17 cellular contexts compared by ENCODE assay signal in the genomic region with DNA sequence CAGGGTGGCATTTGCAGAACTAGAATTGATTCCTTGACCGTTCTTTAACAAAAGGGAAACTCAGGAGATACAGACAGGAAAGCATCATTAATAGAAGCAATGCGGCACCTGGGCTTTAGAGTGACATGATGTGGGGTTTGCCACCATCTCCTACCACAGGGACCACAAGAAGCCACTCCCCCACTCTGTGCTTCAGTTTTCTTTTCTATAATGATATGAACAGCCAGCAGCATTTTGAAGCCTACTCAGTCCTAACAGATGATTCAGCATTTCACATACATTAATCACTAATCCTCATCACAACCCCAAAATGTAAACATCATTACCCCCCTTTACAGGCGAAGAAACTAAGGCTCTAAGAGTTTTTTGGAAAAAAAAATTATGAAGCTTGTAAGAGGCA. TPM values are rescaled to one million over a fixed set of nuclear protein-coding genes. Genes with fewer than 3 reads are reported as not detected.
"Had no signal": no experiment of that assay in that cellular context is flagged by ENCODE, and none has a peak within 500 bp of the region (broad histone marks: within the 10 kb centered on the region; RNA-seq: fewer than 3 reads in every experiment).

No MANE protein-coding gene starts in this region.

- H3K27ac ChIP-seq: adrenal gland, cardiac muscle cell, left ventricle myocardium inferior, neutrophil, parathyroid adenoma, thyroid gland, VCaP had no signal

- H3K36me3 ChIP-seq: adrenal gland, cardiac muscle cell, neutrophil, thyroid gland had no signal

- ATAC-seq: activated CD8-positive, alpha-beta memory T cell treated with anti-CD3 and anti-CD28 coated beads, Interleukin-2, amount 10 ng/mL, durations not matched to agents 7 days and 5 days; natural killer cell; stimulated activated memory B cell treated with anti-CD40 and anti-IgM and Interleukin-4, amounts not matched to agents 10 μg/mL and 1 μg/mL and 100 μg/mL, for 72 hours had no signal

- DNase-seq: activated CD4-positive, alpha-beta T cell treated with anti-CD3 and anti-CD28 coated beads for 1 hour; activated CD4-positive, alpha-beta T cell treated with anti-CD3 and anti-CD28 coated beads, Interleukin-2, amount 50 U/mL, for 48 hours; activated CD8-positive, alpha-beta memory T cell treated with anti-CD3 and anti-CD28 coated beads, Interleukin-2, amount 10 ng/mL, durations not matched to agents 7 days and 5 days; activated T-cell treated with anti-CD3 and anti-CD28 coated beads, Interleukin-2, amount 50 U/mL, for 1 hour; adrenal gland; endodermal cell; erythroblast; hippocampal formation; left ventricle myocardium inferior; natural killer cell had no signal

- H3K4me1 ChIP-seq: adrenal gland, left ventricle myocardium inferior, parathyroid adenoma, thyroid gland had no signal

- H2AFZ ChIP-seq: parathyroid adenoma had no signal

- H3K27me3 ChIP-seq: adrenal gland, cardiac muscle cell, neutrophil, thyroid gland had no signal

- H3K9ac ChIP-seq: parathyroid adenoma had no signal

- H3K9me3 ChIP-seq: adrenal gland, left ventricle myocardium inferior, neutrophil, thyroid gland had no signal

- H3K4me3 ChIP-seq: adrenal gland, cardiac muscle cell, left ventricle myocardium inferior, thyroid gland had no signal

- H3K79me2 ChIP-seq: parathyroid adenoma had no signal

RNA-seq across cellular contexts. Expression of a gene that starts 22.9 kb away (rescaled TPM):
- total RNA-seq: activated CD8-positive, alpha-beta memory T cell treated with anti-CD3 and anti-CD28 coated beads, Interleukin-2, amount 10 ng/mL, durations not matched to agents 7 days and 5 days; activated T-helper 2 cell treated with anti-CD3 and anti-CD28 coated beads, Interferon-gamma antibody, Interleukin-2, Interleukin-4, amounts not matched to agents 10 μg/mL and 5 μg/mL and 100 μg/mL, durations not matched to agents 14 hours and 24 hours and 36 hours had no signal
